In the genomic region with DNA sequence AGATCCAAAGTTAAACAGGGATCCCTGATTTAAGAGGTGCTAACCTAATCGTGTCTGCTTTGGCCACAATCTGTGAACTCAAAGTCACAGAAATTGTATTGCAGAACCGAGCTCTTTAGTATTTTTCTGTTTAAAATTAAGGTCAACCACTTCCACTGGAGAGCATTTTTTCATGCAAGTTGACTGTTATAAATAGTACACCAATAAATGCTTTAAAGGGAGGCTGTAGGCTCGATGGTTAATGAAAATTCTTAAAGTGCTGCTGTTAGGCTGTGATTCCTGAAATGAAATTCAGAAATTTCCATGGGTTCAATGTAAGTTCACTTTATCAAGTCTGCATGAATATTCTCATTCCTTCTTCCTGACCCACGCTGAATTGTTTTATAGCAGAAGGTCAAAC, we compare ENCODE assay signal across 30 cellular contexts.
"Had no signal": no experiment of that assay in that cellular context is flagged by ENCODE, and none has a peak within 500 bp of the region (broad histone marks: within the 10 kb centered on the region; RNA-seq: fewer than 3 reads in every experiment).

No MANE protein-coding gene starts in this region.

- H3K9me3 ChIP-seq: lower lobe of right lung, mucosa of descending colon, neutrophil, ovary, sigmoid colon, stomach, thyroid gland, upper lobe of left lung, vagina had no signal

- ATAC-seq: activated CD4-positive, alpha-beta T cell treated with anti-CD3 and anti-CD28 coated beads for 36 hours; activated CD8-positive, alpha-beta memory T cell treated with anti-CD3 and anti-CD28 coated beads, Interleukin-2, amount 10 ng/mL, durations not matched to agents 7 days and 5 days; activated CD8-positive, alpha-beta T cell treated with anti-CD3 and anti-CD28 coated beads, Interleukin-2, amount 10 ng/mL, durations not matched to agents 7 days and 5 days; activated naive CD4-positive, alpha-beta T cell treated with anti-CD3 and anti-CD28 coated beads, Interleukin-2, amount 50 U/mL, for 72 hours; activated T-cell treated with anti-CD3 and anti-CD28 coated beads, Interleukin-2, amount 50 U/mL, for 72 hours; effector memory CD8-positive, alpha-beta T cell; foreskin keratinocyte; lower lobe of right lung; mucosa of descending colon; natural killer cell treated with Interleukin-12 subunit alpha and Interleukin-12 subunit beta and Interleukin-15 and Interleukin-18, amount 100 ng/mL, for 72 hours; stimulated activated naive B cell treated with anti-CD40 and anti-IgM and Interleukin-4, amounts not matched to agents 10 μg/mL and 1 μg/mL and 100 μg/mL, for 72 hours had no signal

- DNase-seq: activated CD4-positive, alpha-beta T cell treated with anti-CD3 and anti-CD28 coated beads for 36 hours; activated CD4-positive, CD25-positive, alpha-beta regulatory T cell; activated CD8-positive, alpha-beta memory T cell treated with anti-CD3 and anti-CD28 coated beads, Interleukin-2, amount 10 ng/mL, durations not matched to agents 7 days and 5 days; activated CD8-positive, alpha-beta T cell treated with anti-CD3 and anti-CD28 coated beads, Interleukin-2, amount 10 ng/mL, durations not matched to agents 7 days and 5 days; activated naive CD4-positive, alpha-beta T cell; activated T-cell treated with anti-CD3 and anti-CD28 coated beads, Interleukin-2, amount 50 U/mL, for 72 hours; cerebellar nuclear complex; effector memory CD8-positive, alpha-beta T cell; foreskin keratinocyte; heart left ventricle; hypothalamus; immature natural killer cell; lower lobe of right lung; mesendoderm; mucosa of descending colon; ovary; retina; sigmoid colon; small intestine; stimulated activated CD4-positive, alpha-beta T cell treated with anti-CD3 and anti-CD28 coated beads, Interleukin-1b, Interleukin-23, amount 100 ng/mL, for 48 hours; stimulated activated naive B cell treated with anti-CD40 and anti-IgM and Interleukin-4, amounts not matched to agents 10 μg/mL and 1 μg/mL and 100 μg/mL, for 72 hours; stomach; T-helper 1 cell; thyroid gland; upper lobe of left lung had no signal

- H3K4me1 ChIP-seq: foreskin keratinocyte had no signal

- H3K4me3 ChIP-seq: coronary artery, heart left ventricle, lower lobe of right lung, mucosa of descending colon, ovary, sigmoid colon, stomach, thyroid gland, upper lobe of left lung, vagina had no signal

- H3K27ac ChIP-seq: coronary artery, foreskin keratinocyte, lower lobe of right lung, neutrophil, ovary, sigmoid colon, stomach, thyroid gland, upper lobe of left lung, vagina had no signal

- H3K36me3 ChIP-seq: heart left ventricle, lower lobe of right lung, neutrophil, ovary, sigmoid colon, stomach, thyroid gland, upper lobe of left lung, vagina had no signal

- FAIRE-seq: small intestine had no signal

- H3K27me3 ChIP-seq: foreskin keratinocyte, heart left ventricle, neutrophil, ovary, sigmoid colon, stomach, thyroid gland, upper lobe of left lung, vagina had no signal
